ENCODE assay signal across 10 cellular contexts in genomic region chr3:141403576-141403975, GRCh38. TPM values are rescaled to one million over a fixed set of nuclear protein-coding genes. Genes with fewer than 3 reads are reported as not detected.
DNase-seq lines count a peak whose midpoint lies in the region; ATAC-seq and TF ChIP-seq lines count a peak whose summit lies in the region.
"Had no signal": no experiment of that assay in that cellular context is flagged by ENCODE, and none has a peak within 500 bp of the region (broad histone marks: within the 10 kb centered on the region; RNA-seq: fewer than 3 reads in every experiment).

No MANE protein-coding gene starts in this region.

- POLR2A ChIA-PET in activated B cell treated with CpG ODN at 0.5 μM for 24 hours (lab: Charles Lee) = interaction anchor here (1.4 to 4.9 kb wide), 4 partner anchors 8 to 92 kb away, joined by 3 to 39 read pairs (median 18); no protein-coding TSS in a partner anchor

- DNase-seq in GM12864 (ENCODE audit: low read depth) (no peak), activated B cell treated with CpG ODN at 0.5 μM for 24 hours (no peak), fibroblast of villous mesenchyme (ENCODE audit: low read depth) (peak; percentile 72), NCI-H1694 (lab: John Stamatoyannopoulos, UW) (no peak), KBM-7 (no peak)
- DNase-seq: midbrain, NCI-H510A had no signal

- H3K27ac ChIP-seq in skin epidermis = peak overlapping the region in 19 of 21 experiments; percentile 64 to 100 (median 99)

- intact Hi-C loops in activated B cell treated with CpG ODN at 0.5 μM for 24 hours (cut with micrococcal nuclease) = loop anchor here (1.0 to 5.0 kb wide), 4 partner anchors 8 to 67 kb away; no protein-coding TSS in a partner anchor

- H3K27ac Mint-ChIP-seq in activated B cell treated with CpG ODN at 0.5 μM for 24 hours = no peak overlapping the region

- H3K27me3 Mint-ChIP-seq in activated B cell treated with CpG ODN at 0.5 μM for 24 hours = no peaks in the 10 kb centered on the region

- no peaks in the 10 kb centered on the region for H3K9me3 Mint-ChIP-seq in activated B cell treated with CpG ODN at 0.5 μM for 24 hours

- H3K36me3 Mint-ChIP-seq in activated B cell treated with CpG ODN at 0.5 μM for 24 hours (ENCODE audit: low read depth) = peaks cover 43% of the 10 kb centered on the region

- TF ChIP-seq CTCF in GM12864 (IDR thresholded peaks at IDR 0.05; ENCODE audit: low read depth, low read length, missing control alignments) (no peak), activated B cell treated with CpG ODN at 0.5 μM for 24 hours (IDR thresholded peaks at IDR 0.05) (no peak), fibroblast of villous mesenchyme (IDR thresholded peaks at IDR 0.05; ENCODE audit: insufficient read depth, low read depth, low read length) (no peak)

- in situ Hi-C loops in KBM-7 (cut with MboI; ENCODE audit: low pct_unique_long_range_greater_than_20kb, low sequenced_read_pairs) = no loop called here

- CTCF ChIA-PET in activated B cell treated with CpG ODN at 0.5 μM for 24 hours (lab: Charles Lee) = interaction anchor here (0.9 to 2.8 kb wide), 2 partner anchors 35 to 51 kb away, joined by 3 to 7 read pairs; no protein-coding TSS in a partner anchor

- peaks cover 56% of the 10 kb centered on the region for H3K4me1 Mint-ChIP-seq in activated B cell treated with CpG ODN at 0.5 μM for 24 hours

- peak overlapping the region; percentile 91 for H3K4me3 Mint-ChIP-seq in activated B cell treated with CpG ODN at 0.5 μM for 24 hours

- H3K4me3 ChIP-seq in GM12864 (ENCODE audit: low read depth, low read length) = peak overlapping the region; percentile 79
- peak overlapping the region; percentile 70 for H3K4me3 ChIP-seq in fibroblast of villous mesenchyme (ENCODE audit: low read depth, low read length)
- peak overlapping the region in 6 of 7 experiments; percentile 59 to 92 (median 75) for H3K4me3 ChIP-seq in skin epidermis

- no peak for ATAC-seq in activated B cell treated with CpG ODN at 0.5 μM for 24 hours (ENCODE audit: low read depth)
- no peak for ATAC-seq in GM19023 (IDR thresholded peaks at IDR 0.05; ENCODE audit: unreplicated experiment)
- ATAC-seq in HG03175 (IDR thresholded peaks at IDR 0.05; ENCODE audit: unreplicated experiment) = no peak

RNA-seq across cellular contexts. Expression of gene ZBTB38, which starts 35.3 kb away (rescaled TPM):
- 39.5 and 45.2 TPM in 2 replicates for total RNA-seq in activated B cell treated with CpG ODN at 0.5 μM for 24 hours
- total RNA-seq in fibroblast of villous mesenchyme = 210 and 326 TPM in 2 replicates
